ENCODE assay signal across 8 cellular contexts in genomic region chr10:3043512-3044368, GRCh38. TPM values are rescaled to one million over a fixed set of nuclear protein-coding genes. Genes with fewer than 3 reads are reported as not detected.
DNase-seq lines count a peak whose midpoint lies in the region; ATAC-seq lines count a peak whose summit lies in the region.

No MANE protein-coding gene starts in this region.

- no peak overlapping the region for H3K4ac ChIP-seq in neuronal stem cell (ENCODE audit: low read length)

- H4K8ac ChIP-seq in neuronal stem cell (ENCODE audit: low read depth, low read length): no peak overlapping the region

- peak; percentile 90 for ATAC-seq in GM19397 (IDR thresholded peaks at IDR 0.05; ENCODE audit: unreplicated experiment)
- no peak for ATAC-seq in HG02588 (IDR thresholded peaks at IDR 0.05; ENCODE audit: unreplicated experiment)

- H3K79me1 ChIP-seq in neuronal stem cell (ENCODE audit: low read depth, low read length): no peaks in the 10 kb centered on the region

- peak overlapping the region; percentile 31 for H2AFZ ChIP-seq in neuronal stem cell (ENCODE audit: low read length)

- no peak overlapping the region for H2AK5ac ChIP-seq in neuronal stem cell (ENCODE audit: low read depth, low read length)

- peak overlapping the region; percentile 67 for H3K18ac ChIP-seq in neuronal stem cell (ENCODE audit: low read length)

- DNase-seq in Caki2 (ENCODE audit: low read depth): peak; percentile 92
- DNase-seq in HPDE6-E6E7 (ENCODE audit: extremely low spot score): peak; percentile 21
- DNase-seq in NT2/D1 (ENCODE audit: low read depth, low spot score): peak; percentile 65
- peak; percentile 60 to 63 for DNase-seq in activated T-cell treated with anti-CD3 and anti-CD28 coated beads, Interleukin-2, amount 50 U/mL, for 48 hours
- DNase-seq in fibroblast of the conjunctiva (ENCODE audit: low read depth): peak; percentile 59
- DNase-seq in neuronal stem cell (ENCODE audit: low spot score): peak; percentile 73

- H2BK120ac ChIP-seq in neuronal stem cell (ENCODE audit: low read depth, low read length): no peak overlapping the region

- H3K4me3 ChIP-seq in NT2/D1 (ENCODE audit: insufficient read length, low read depth) (no peak overlapping the region), neuronal stem cell (ENCODE audit: low read length in 2 of 2) (no peak overlapping the region)

- H4K91ac ChIP-seq in neuronal stem cell (ENCODE audit: low read depth, low read length, poor library complexity): no peak overlapping the region

- H3K23ac ChIP-seq in neuronal stem cell (ENCODE audit: low read depth, low read length, poor library complexity): no peak overlapping the region

- H2BK12ac ChIP-seq in neuronal stem cell (ENCODE audit: low read length): no peak overlapping the region

- no peak overlapping the region for H3K4me2 ChIP-seq in neuronal stem cell (ENCODE audit: insufficient read depth, low read length, poor library complexity, severe bottlenecking)

- H3K27me3 ChIP-seq in NT2/D1 (ENCODE audit: insufficient read depth, insufficient read length) (no peaks in the 10 kb centered on the region), neuronal stem cell (ENCODE audit: control insufficient read depth in 3 of 3, insufficient read depth in 3 of 3, low read depth in 1 of 3, low read length in 3 of 3) (no peaks in the 10 kb centered on the region)

- peak overlapping the region; percentile 10 for H3K27ac ChIP-seq in neuronal stem cell (replicated peaks; ENCODE audit: low read length)

- H3K36me3 ChIP-seq in NT2/D1 (ENCODE audit: insufficient read depth, insufficient read length, low read length) (no peaks in the 10 kb centered on the region), neuronal stem cell (replicated peaks in 1 of 2; ENCODE audit: control insufficient read depth in 2 of 2, insufficient read depth in 2 of 2, low read length in 2 of 2) (no peaks in the 10 kb centered on the region)

- H3K14ac ChIP-seq in neuronal stem cell (ENCODE audit: low read length): no peak overlapping the region

- H3K9ac ChIP-seq in NT2/D1 (ENCODE audit: insufficient read length, low read depth) (peak overlapping the region; percentile 36), neuronal stem cell (ENCODE audit: low read depth, low read length, poor library complexity) (no peak overlapping the region)

- H3K9me3 ChIP-seq in NT2/D1 (ENCODE audit: insufficient read depth, low read length) (peaks cover 9% of the 10 kb centered on the region; the same call in 1 of the 2 replicates), neuronal stem cell (replicated peaks in 1 of 2; ENCODE audit: control insufficient read depth in 2 of 2, insufficient read depth in 1 of 2, low read depth in 1 of 2, low read length in 2 of 2) (peaks cover 2 to 3% of the 10 kb centered on the region in 2 donors)

- no peak overlapping the region for H2BK15ac ChIP-seq in neuronal stem cell (ENCODE audit: low read length)

- no CpG with 5 or more reads among the region's 16 CpGs for WGBS in neuronal stem cell (ENCODE audit: extremely low coverage in 2 of 2, insufficient read length in 2 of 2, insufficient replicate concordance in 1 of 2), 2 donors

- H2BK5ac ChIP-seq in neuronal stem cell (ENCODE audit: low read length): no peak overlapping the region

- in situ Hi-C loops in Caki2 (cut with HindIII; ENCODE audit: low pct_unique_long_range_greater_than_20kb, low sequenced_read_pairs): no loop called here

- H3K4me1 ChIP-seq in NT2/D1 (ENCODE audit: insufficient read depth, insufficient read length) (peaks cover 11% of the 10 kb centered on the region), neuronal stem cell (ENCODE audit: control insufficient read depth in 2 of 2, insufficient read depth in 1 of 2, low read depth in 1 of 2, low read length in 2 of 2) (peaks cover 26 to 32% of the 10 kb centered on the region in 2 donors)

RNA-seq across cellular contexts. Expression of gene PFKP, which starts 23.6 kb away (rescaled TPM):
- 966 and 971 TPM in 2 replicates for total RNA-seq in Caki2 (2014; rRNA removed; shearing (Covaris generic); ENCODE audit: low replicate concordance)
- 21.1 TPM for polyA plus RNA-seq in neuronal stem cell (2013, experiment 1 of 2)
- polyA plus RNA-seq in neuronal stem cell (2013, experiment 2 of 2): 21.1 TPM

Comparison
In these comparisons a context has a peak if more than half of its experiments do, and no peak if none do; other contexts are left out.
1. DNase-seq: peak in every context shown above with its lines; median percentile 92 in Caki2; 73 in neuronal stem cell; 65 in NT2/D1; 62 in activated T-cell treated with anti-CD3 and anti-CD28 coated beads, Interleukin-2, amount 50 U/mL, for 48 hours; 59 in fibroblast of the conjunctiva; 21 in HPDE6-E6E7.